ENCODE assay signal across 31 cellular contexts in genomic region chr6:107818272-107818671, GRCh38. TPM values are rescaled to one million over a fixed set of nuclear protein-coding genes. Genes with fewer than 3 reads are reported as not detected.
DNase-seq lines count a peak whose midpoint lies in the region; ATAC-seq and TF ChIP-seq lines count a peak whose summit lies in the region.
"Had no signal": no experiment of that assay in that cellular context is flagged by ENCODE, and none has a peak within 500 bp of the region (broad histone marks: within the 10 kb centered on the region; RNA-seq: fewer than 3 reads in every experiment).

No MANE protein-coding gene starts in this region.

- peaks cover 6% of the 10 kb centered on the region; the same call in 1 of the 2 replicates for H3F3A ChIP-seq in GM23248 (ENCODE audit: insufficient read depth)

- no peaks in the 10 kb centered on the region for H4K20me1 ChIP-seq in GM23248 (ENCODE audit: insufficient read depth)

- H3K27ac Mint-ChIP-seq in T-helper 17 cell (peak overlapping the region; percentile 100), immature natural killer cell (peak overlapping the region; percentile 59 to 100 (median 98))
- peak overlapping the region; percentile 46 for H3K27ac Mint-ChIP-seq in stimulated activated memory B cell treated with anti-CD40 and anti-IgM and Interleukin-4, amounts not matched to agents 10 μg/mL and 1 μg/mL and 100 μg/mL, for 72 hours
- H3K27ac Mint-ChIP-seq: endodermal cell, HFFc6, nephron progenitor cell had no signal

- H3K9ac ChIP-seq in GM23248 = no peak overlapping the region

- no peaks in the 10 kb centered on the region for H3K9me3 Mint-ChIP-seq in immature natural killer cell
- H3K9me3 Mint-ChIP-seq in stimulated activated memory B cell treated with anti-CD40 and anti-IgM and Interleukin-4, amounts not matched to agents 10 μg/mL and 1 μg/mL and 100 μg/mL, for 72 hours = no peaks in the 10 kb centered on the region
- H3K9me3 Mint-ChIP-seq: endodermal cell, HFFc6, nephron progenitor cell had no signal

- H3K9me3 ChIP-seq in right atrium auricular region = no peaks in the 10 kb centered on the region
- no peaks in the 10 kb centered on the region for H3K9me3 ChIP-seq in heart left ventricle
- no peaks in the 10 kb centered on the region for H3K9me3 ChIP-seq in T-helper 17 cell (ENCODE audit: control insufficient read depth, low read length, poor library complexity, severe bottlenecking)
- no peaks in the 10 kb centered on the region for H3K9me3 ChIP-seq in GM23248 (ENCODE audit: low read depth)
- H3K9me3 ChIP-seq: esophagus muscularis mucosa, gastrocnemius medialis, upper lobe of right lung had no signal

- H2AFZ ChIP-seq in GM23248 = no peak overlapping the region

- 42 to 90% (median 80%) methylated on average over 1 of the region's 1 CpG for WGBS in heart left ventricle, 4 donors
- WGBS in GM23248 (ENCODE audit: low coverage in 1 of 2, low lambda C conversion rate in 2 of 2, missing lambda C conversion rate in 2 of 2), 2 experiments = 83 to 96% methylated on average over 1 of the region's 1 CpG

- no peak for TF ChIP-seq POLR2A in heart left ventricle (IDR thresholded peaks at IDR 0.05)

- H3K4me1 ChIP-seq in right atrium auricular region = peaks cover 0 to 6% of the 10 kb centered on the region in 2 donors
- peaks cover 0 to 31% (median 2%) of the 10 kb centered on the region in 12 donors for H3K4me1 ChIP-seq in heart left ventricle
- peaks cover 18% of the 10 kb centered on the region for H3K4me1 ChIP-seq in GM23248 (ENCODE audit: insufficient read depth)

- H3K27ac ChIP-seq in right atrium auricular region (no peak overlapping the region), heart left ventricle (no peak overlapping the region), GM23248 (no peak overlapping the region)
- H3K27ac ChIP-seq: cardiac muscle cell, esophagus muscularis mucosa, gastrocnemius medialis, upper lobe of right lung had no signal

- peak; percentile 28 for DNase-seq in right atrium auricular region (ENCODE audit: low spot score)
- DNase-seq in heart left ventricle = no peak
- DNase-seq in T-helper 17 cell = no peak
- no peak for DNase-seq in immature natural killer cell
- no peak for DNase-seq in GM23248
- no peak for DNase-seq in globus pallidus (ENCODE audit: low spot score)
- DNase-seq: activated effector memory CD4-positive, alpha-beta T cell treated with Interleukin-2 at 50 U/mL for 16 hours; anterior cingulate cortex; cortex of kidney; DMS53; gastrocnemius medialis; GDM1; HFFc6; IMR-90; left ventricle myocardium superior; midbrain; NCI-H1105 treated with DMSO at 0.1 percent for 48 hours; NCI-H2029; NCI-H345; NCI-H748 treated with DMSO at 0.1 percent for 48 hours; nephron progenitor cell; posterior cingulate gyrus; T-helper 9 cell; upper lobe of right lung had no signal

- no peak for TF ChIP-seq CTCF in right atrium auricular region (IDR thresholded peaks at IDR 0.05)
- TF ChIP-seq CTCF in heart left ventricle (IDR thresholded peaks at IDR 0.05) = no peak

- intact Hi-C loops in heart left ventricle (cut with DNase I) = no loop called here

- no peaks in the 10 kb centered on the region for H3K36me3 ChIP-seq in right atrium auricular region
- no peaks in the 10 kb centered on the region for H3K36me3 ChIP-seq in heart left ventricle
- H3K36me3 ChIP-seq in GM23248 (ENCODE audit: low read depth) = no peaks in the 10 kb centered on the region
- H3K36me3 ChIP-seq: cardiac muscle cell, esophagus muscularis mucosa, gastrocnemius medialis, upper lobe of right lung had no signal

- H3K4me1 Mint-ChIP-seq in T-helper 17 cell = peaks cover 61% of the 10 kb centered on the region
- H3K4me1 Mint-ChIP-seq in immature natural killer cell = peaks cover 58 to 69% of the 10 kb centered on the region in 2 donors
- peaks cover 63% of the 10 kb centered on the region for H3K4me1 Mint-ChIP-seq in stimulated activated memory B cell treated with anti-CD40 and anti-IgM and Interleukin-4, amounts not matched to agents 10 μg/mL and 1 μg/mL and 100 μg/mL, for 72 hours

- ATAC-seq in heart left ventricle = no peak
- no peak for ATAC-seq in T-helper 17 cell
- no peak for ATAC-seq in stimulated activated memory B cell treated with anti-CD40 and anti-IgM and Interleukin-4, amounts not matched to agents 10 μg/mL and 1 μg/mL and 100 μg/mL, for 72 hours
- no peak for ATAC-seq in GM21367 (IDR thresholded peaks at IDR 0.05; ENCODE audit: unreplicated experiment)
- ATAC-seq: gastrocnemius medialis, left ventricle myocardium superior, SK-N-SH treated with all-trans-retinoic acid at 6 μM for 48 hours, upper lobe of right lung had no signal

- H3K4me3 ChIP-seq in right atrium auricular region = no peak overlapping the region
- H3K4me3 ChIP-seq in heart left ventricle = no peak overlapping the region
- H3K4me3 ChIP-seq in GM23248 = no peak overlapping the region
- H3K4me3 ChIP-seq: cardiac muscle cell, esophagus muscularis mucosa, gastrocnemius medialis, upper lobe of right lung had no signal

- H3K79me2 ChIP-seq in GM23248 (ENCODE audit: insufficient read depth) = no peaks in the 10 kb centered on the region

- in situ Hi-C loops in GM23248 (cut with MboI) = no loop called here

- H3K4me2 ChIP-seq in GM23248 (ENCODE audit: unreplicated experiment) = no peak overlapping the region

- no peaks in the 10 kb centered on the region for H3K9me2 ChIP-seq in GM23248 (ENCODE audit: insufficient read depth)

- H3K27me3 ChIP-seq in right atrium auricular region = no peaks in the 10 kb centered on the region
- H3K27me3 ChIP-seq in heart left ventricle = peaks cover 0 to 19% (median 0%) of the 10 kb centered on the region in 9 donors
- peaks cover 20% of the 10 kb centered on the region for H3K27me3 ChIP-seq in GM23248 (replicated peaks; ENCODE audit: insufficient read depth)
- H3K27me3 ChIP-seq: cardiac muscle cell, esophagus muscularis mucosa had no signal

- peaks cover 5% of the 10 kb centered on the region for H3K36me3 Mint-ChIP-seq in T-helper 17 cell (ENCODE audit: low read depth)
- peaks cover 3 to 9% (median 8%) of the 10 kb centered on the region in 3 donors for H3K36me3 Mint-ChIP-seq in immature natural killer cell
- no peaks in the 10 kb centered on the region for H3K36me3 Mint-ChIP-seq in stimulated activated memory B cell treated with anti-CD40 and anti-IgM and Interleukin-4, amounts not matched to agents 10 μg/mL and 1 μg/mL and 100 μg/mL, for 72 hours

- peak overlapping the region; percentile 96 for H3K4me3 Mint-ChIP-seq in T-helper 17 cell
- peak overlapping the region in 1 of 5 donors; percentile 87 for H3K4me3 Mint-ChIP-seq in immature natural killer cell
- H3K4me3 Mint-ChIP-seq in stimulated activated memory B cell treated with anti-CD40 and anti-IgM and Interleukin-4, amounts not matched to agents 10 μg/mL and 1 μg/mL and 100 μg/mL, for 72 hours = no peak overlapping the region
- H3K4me3 Mint-ChIP-seq: endodermal cell, HFFc6, nephron progenitor cell had no signal

- no peaks in the 10 kb centered on the region for H3K27me3 Mint-ChIP-seq in T-helper 17 cell
- H3K27me3 Mint-ChIP-seq in immature natural killer cell (ENCODE audit: low read depth in 3 of 3) = peaks cover 7 to 12% (median 10%) of the 10 kb centered on the region in 3 donors
- H3K27me3 Mint-ChIP-seq in stimulated activated memory B cell treated with anti-CD40 and anti-IgM and Interleukin-4, amounts not matched to agents 10 μg/mL and 1 μg/mL and 100 μg/mL, for 72 hours = no peaks in the 10 kb centered on the region

RNA-seq across cellular contexts. Expression of gene SCML4, which starts 5.8 kb away (rescaled TPM):
- under 1 TPM; 0.28 to 0.44 TPM for total RNA-seq in right atrium auricular region
- 1 to 10 TPM in 2 of 9 donors, under 1 TPM in 3, not detected in 4; 0.17 to 1.3 (median 0.31) TPM for total RNA-seq in heart left ventricle
- polyA plus RNA-seq in heart left ventricle = under 1 TPM; 0.06 to 0.08 TPM
- total RNA-seq in T-helper 17 cell = 10 to 100 TPM; 49.6 to 58.3 TPM
- 10 to 100 TPM; 16.6 to 40.2 (median 21.8) TPM for polyA plus RNA-seq in immature natural killer cell
- total RNA-seq in GM23248 (2014; rRNA removed; shearing (Covaris generic)) = not detected in 2 replicates
- polyA plus RNA-seq in GM23248 (2016; fragmentation: Nextera tagmentation; extraction: Ambion mirVana) = not detected in 2 replicates
- total RNA-seq: cardiac muscle cell, endodermal cell, HFFc6, IMR-90, M059J had no signal
- polyA plus RNA-seq: cardiac muscle cell, IMR-90 had no signal

Comparison
In these comparisons a context has a peak if more than half of its experiments do, and no peak if none do; other contexts are left out.
1. H3K27ac Mint-ChIP-seq: peak in every context shown above with its lines; median percentile 100 in T-helper 17 cell; 98 in immature natural killer cell; 46 in stimulated activated memory B cell treated with anti-CD40 and anti-IgM and Interleukin-4, amounts not matched to agents 10 μg/mL and 1 μg/mL and 100 μg/mL, for 72 hours.
2. RNA of gene SCML4, which starts 5.8 kb away (total RNA-seq): 49.6 to 58.3 TPM in T-helper 17 cell; 0.28 to 0.44 TPM in right atrium auricular region, 0.17 to 1.3 TPM in heart left ventricle and not detected in GM23248; every median in the first group is over 10 times any median in the second.